Comparison of ENCODE assay signal across 9 cellular contexts in genomic region chr19:13398780-13399726, GRCh38.
DNase-seq lines count a peak whose midpoint lies in the region; ATAC-seq and TF ChIP-seq lines count a peak whose summit lies in the region.
"Had no signal": no experiment of that assay in that cellular context is flagged by ENCODE, and none has a peak within 500 bp of the region (broad histone marks: within the 10 kb centered on the region; RNA-seq: fewer than 3 reads in every experiment).

No MANE protein-coding gene starts in this region.

- H3K4me3 ChIP-seq in AG09309 (ENCODE audit: control insufficient read depth, low read depth, low read length) (no peak overlapping the region), coronary artery (no peak overlapping the region)

- TF ChIP-seq CTCF in AG09309 (IDR thresholded peaks at IDR 0.05; ENCODE audit: control insufficient read depth, insufficient read depth, low read depth, low read length, missing control alignments) (no peak), coronary artery (IDR thresholded peaks at IDR 0.05) (no peak)

- ATAC-seq in GM18505 (IDR thresholded peaks at IDR 0.05; ENCODE audit: unreplicated experiment) = no peak
- no peak for ATAC-seq in HG03108 (IDR thresholded peaks at IDR 0.05; ENCODE audit: unreplicated experiment)

- DNase-seq in AG09309 (ENCODE audit: low read depth) = peak; percentile 69
- DNase-seq in LHCN-M2 (ENCODE audit: low read depth) = peak; percentile 95
- peak; percentile 71 for DNase-seq in hepatic stellate cell (ENCODE audit: low spot score)
- DNase-seq in coronary artery (ENCODE audit: low spot score) = no peak
- DNase-seq in KG1 (lab: John Stamatoyannopoulos, UW) = no peak

- H3K27ac ChIP-seq in angular gyrus (ENCODE audit: low read depth, low read length) (peak overlapping the region; percentile 57), coronary artery (no peak overlapping the region)
- H3K27ac ChIP-seq: neutrophil had no signal

- no peak for TF ChIP-seq POLR2A in GM18505 (IDR thresholded peaks at IDR 0.05; ENCODE audit: borderline replicate concordance, extremely low read depth, insufficient read depth, insufficient read length)

Comparison
In these comparisons a context has a peak if more than half of its experiments do, and no peak if none do; other contexts are left out.
1. DNase-seq: peak in AG09309 (single experiment), LHCN-M2 (single experiment) and hepatic stellate cell (single experiment); none in coronary artery (single experiment) and KG1 (single experiment).